Comparison of ENCODE assay signal across 25 cellular contexts in genomic region chr1:20198918-20199317, GRCh38. TPM values are rescaled to one million over a fixed set of nuclear protein-coding genes. Genes with fewer than 3 reads are reported as not detected.
"Had no signal": no experiment of that assay in that cellular context is flagged by ENCODE, and none has a peak within 500 bp of the region (broad histone marks: within the 10 kb centered on the region; RNA-seq: fewer than 3 reads in every experiment).

No MANE protein-coding gene starts in this region.

- ATAC-seq: activated CD8-positive, alpha-beta memory T cell treated with anti-CD3 and anti-CD28 coated beads, Interleukin-2, amount 10 ng/mL, durations not matched to agents 7 days and 5 days; activated T-helper 17 cell treated with anti-CD3 and anti-CD28 coated beads, Interleukin-2, amount 50 U/mL, for 72 hours; T-cell; WTC11 had no signal

- H3K27ac Mint-ChIP-seq: activated CD8-positive, alpha-beta memory T cell treated with anti-CD3 and anti-CD28 coated beads, Interleukin-2, amount 10 ng/mL, durations not matched to agents 7 days and 5 days; activated naive CD4-positive, alpha-beta T cell treated with anti-CD3 and anti-CD28 coated beads for 36 hours; activated naive CD8-positive, alpha-beta T cell; activated T-helper 17 cell treated with anti-CD3 and anti-CD28 coated beads, Interleukin-2, amount 50 U/mL, for 72 hours; brain; T-cell; WTC11 had no signal

- H3K9me3 Mint-ChIP-seq: activated naive CD4-positive, alpha-beta T cell treated with anti-CD3 and anti-CD28 coated beads for 36 hours; activated T-helper 17 cell treated with anti-CD3 and anti-CD28 coated beads, Interleukin-2, amount 50 U/mL, for 72 hours; T-cell; WTC11 had no signal

- H3K36me3 Mint-ChIP-seq: activated CD8-positive, alpha-beta memory T cell treated with anti-CD3 and anti-CD28 coated beads, Interleukin-2, amount 10 ng/mL, durations not matched to agents 7 days and 5 days; activated naive CD8-positive, alpha-beta T cell; brain; T-cell; WTC11 had no signal

- H3K4me3 Mint-ChIP-seq: activated CD8-positive, alpha-beta memory T cell treated with anti-CD3 and anti-CD28 coated beads, Interleukin-2, amount 10 ng/mL, durations not matched to agents 7 days and 5 days; activated naive CD4-positive, alpha-beta T cell treated with anti-CD3 and anti-CD28 coated beads for 36 hours; activated naive CD8-positive, alpha-beta T cell; activated T-helper 17 cell treated with anti-CD3 and anti-CD28 coated beads, Interleukin-2, amount 50 U/mL, for 72 hours; brain; T-cell; WTC11 had no signal

- FAIRE-seq: astrocyte had no signal

- DNase-seq: activated CD4-positive, alpha-beta T cell treated with anti-CD3 and anti-CD28 coated beads for 48 hours; activated CD4-positive, alpha-beta T cell treated with anti-CD3 and anti-CD28 coated beads, Interleukin-2, amount 50 U/mL, for 4 hours; activated CD4-positive, CD25-positive, alpha-beta regulatory T cell treated with anti-CD3 and anti-CD28 coated beads, Interleukin-2, amount 50 U/mL, for 72 hours; activated CD8-positive, alpha-beta memory T cell treated with anti-CD3 and anti-CD28 coated beads, Interleukin-2, amount 10 ng/mL, durations not matched to agents 7 days and 5 days; activated gamma-delta T cell; activated naive CD4-positive, alpha-beta T cell treated with anti-CD3 and anti-CD28 coated beads for 36 hours; activated T-cell treated with anti-CD3 and anti-CD28 coated beads, Interleukin-2, amount 50 U/mL, for 48 hours; amygdala; MM.1S; NCI-H1105; NCI-H1436; NCI-H1694 treated with DMSO at 0.1 percent for 48 hours; NCI-H2029 treated with DMSO at 0.1 percent for 48 hours; NCI-H524; NCI-H748 treated with DMSO at 0.1 percent for 48 hours; SIG-M5; T-cell; T-helper 2 cell; T1000 had no signal

- H3K4me1 Mint-ChIP-seq: activated CD8-positive, alpha-beta memory T cell treated with anti-CD3 and anti-CD28 coated beads, Interleukin-2, amount 10 ng/mL, durations not matched to agents 7 days and 5 days had no signal

RNA-seq across cellular contexts. Expression of gene PLA2G2C, which starts 12.6 kb away (rescaled TPM):
- total RNA-seq: activated CD8-positive, alpha-beta memory T cell treated with anti-CD3 and anti-CD28 coated beads, Interleukin-2, amount 10 ng/mL, durations not matched to agents 7 days and 5 days; astrocyte; RPMI7951; WTC11 had no signal

RNA-seq across cellular contexts. Expression of gene PLA2G2F, which starts 59.8 kb away (rescaled TPM):
- total RNA-seq: activated CD8-positive, alpha-beta memory T cell treated with anti-CD3 and anti-CD28 coated beads, Interleukin-2, amount 10 ng/mL, durations not matched to agents 7 days and 5 days; activated naive CD4-positive, alpha-beta T cell treated with anti-CD3 and anti-CD28 coated beads for 36 hours; activated T-helper 17 cell treated with anti-CD3 and anti-CD28 coated beads, Interleukin-2, amount 50 U/mL, for 72 hours; RPMI7951; T-cell; WTC11 had no signal
